20 cellular contexts compared by ENCODE assay signal in genomic region chr12:4701383-4701782, GRCh38. TPM values are rescaled to one million over a fixed set of nuclear protein-coding genes. Genes with fewer than 3 reads are reported as not detected.
A peak's percentile ranks its signal among the peaks of the same experiment; 100 is the strongest.
DNase-seq lines count a peak whose midpoint lies in the region; ATAC-seq and TF ChIP-seq lines count a peak whose summit lies in the region.
"Had no signal": no experiment of that assay in that cellular context is flagged by ENCODE, and none has a peak within 500 bp of the region (broad histone marks: within the 10 kb centered on the region; RNA-seq: fewer than 3 reads in every experiment).

No MANE protein-coding gene starts in this region.

- H3K4me3 ChIP-seq in fibroblast of pulmonary artery (replicated peaks; ENCODE audit: low read depth, low read length), result no peak overlapping the region
- no peak overlapping the region for H3K4me3 ChIP-seq in skeletal muscle cell (ENCODE audit: low read depth, low read length)
- H3K4me3 ChIP-seq: K562, thoracic aorta had no signal

- CTCF ChIA-PET in WTC11 (lab: Charles Lee), result interaction anchor here (1.0 to 1.6 kb wide), 3 partner anchors 15 to 62 kb away, joined by 4 to 5 read pairs (median 5); no protein-coding TSS in a partner anchor
- CTCF ChIA-PET in activated CD4-positive, alpha-beta memory T cell treated with anti-CD3 and anti-CD28 coated beads, Interleukin-2, amount 10 ng/mL, durations not matched to agents 7 days and 5 days (lab: Charles Lee), result no interaction called here

- TF ChIP-seq CTCF in WTC11 (IDR thresholded peaks at IDR 0.05), result no peak
- TF ChIP-seq CTCF in fibroblast of pulmonary artery (IDR thresholded peaks at IDR 0.05; ENCODE audit: low read length, missing control alignments), result no peak

- H3K27me3 Mint-ChIP-seq in WTC11 (ENCODE audit: low read depth), result no peaks in the 10 kb centered on the region
- H3K27me3 Mint-ChIP-seq in activated CD4-positive, alpha-beta memory T cell treated with anti-CD3 and anti-CD28 coated beads, Interleukin-2, amount 10 ng/mL, durations not matched to agents 7 days and 5 days, result peaks cover 7% of the 10 kb centered on the region
- H3K27me3 Mint-ChIP-seq: activated CD4-positive, alpha-beta T cell treated with anti-CD3 and anti-CD28 coated beads for 36 hours; stimulated activated memory B cell treated with anti-CD40 and anti-IgM and Interleukin-4, amounts not matched to agents 10 μg/mL and 1 μg/mL and 100 μg/mL, for 72 hours had no signal

- no peak for ATAC-seq in WTC11
- no peak for ATAC-seq in HG02852 (IDR thresholded peaks at IDR 0.05; ENCODE audit: unreplicated experiment)
- ATAC-seq: activated CD4-positive, alpha-beta T cell treated with anti-CD3 and anti-CD28 coated beads for 36 hours; activated CD8-positive, alpha-beta memory T cell treated with anti-CD3 and anti-CD28 coated beads, Interleukin-2, amount 10 ng/mL, durations not matched to agents 7 days and 5 days; activated naive CD4-positive, alpha-beta T cell treated with anti-CD3 and anti-CD28 coated beads, Interleukin-2, amount 50 U/mL, for 72 hours; foreskin keratinocyte; K562; left colon; stimulated activated memory B cell treated with anti-CD40 and anti-IgM and Interleukin-4, amounts not matched to agents 10 μg/mL and 1 μg/mL and 100 μg/mL, for 72 hours had no signal

- H3K36me3 Mint-ChIP-seq in WTC11, result peaks cover 25% of the 10 kb centered on the region
- peaks cover 4% of the 10 kb centered on the region for H3K36me3 Mint-ChIP-seq in activated CD4-positive, alpha-beta memory T cell treated with anti-CD3 and anti-CD28 coated beads, Interleukin-2, amount 10 ng/mL, durations not matched to agents 7 days and 5 days (ENCODE audit: low read depth)

- POLR2A ChIA-PET in WTC11 (lab: Charles Lee), result no interaction called here
- POLR2A ChIA-PET in activated CD4-positive, alpha-beta memory T cell treated with anti-CD3 and anti-CD28 coated beads, Interleukin-2, amount 10 ng/mL, durations not matched to agents 7 days and 5 days (lab: Charles Lee), result no interaction called here

- DNase-seq in WTC11 (ENCODE audit: low spot score), result no peak
- DNase-seq in fibroblast of pulmonary artery (ENCODE audit: low read depth), result peak; percentile 20
- peak; percentile 15 for DNase-seq in medulla oblongata (ENCODE audit: extremely low spot score)
- peak; percentile 30 for DNase-seq in skeletal muscle cell (ENCODE audit: low read depth)
- no peak for DNase-seq in stimulated activated CD4-positive, alpha-beta T cell treated with anti-CD3 and anti-CD28 coated beads, Interleukin-4, amount 100 ng/mL, for 24 hours
- DNase-seq in activated CD4-positive, alpha-beta memory T cell treated with anti-CD3 and anti-CD28 coated beads, Interleukin-2, amount 10 ng/mL, durations not matched to agents 7 days and 5 days, result no peak
- DNase-seq: activated CD4-positive, alpha-beta T cell treated with anti-CD3 and anti-CD28 coated beads for 36 hours; activated CD8-positive, alpha-beta memory T cell treated with anti-CD3 and anti-CD28 coated beads, Interleukin-2, amount 10 ng/mL, durations not matched to agents 7 days and 5 days; CD8-positive, alpha-beta memory T cell; DND-41; foreskin keratinocyte; left colon; NCI-H187; SHP77 treated with DMSO at 0.1 percent for 48 hours had no signal

- H3K27ac Mint-ChIP-seq in WTC11, result peak overlapping the region; percentile 15; the same call in 1 of the 2 replicates
- no peak overlapping the region for H3K27ac Mint-ChIP-seq in activated CD4-positive, alpha-beta memory T cell treated with anti-CD3 and anti-CD28 coated beads, Interleukin-2, amount 10 ng/mL, durations not matched to agents 7 days and 5 days
- H3K27ac Mint-ChIP-seq: activated CD4-positive, alpha-beta T cell treated with anti-CD3 and anti-CD28 coated beads for 36 hours; activated CD8-positive, alpha-beta memory T cell treated with anti-CD3 and anti-CD28 coated beads, Interleukin-2, amount 10 ng/mL, durations not matched to agents 7 days and 5 days; activated T-helper 1 cell treated with anti-CD3 and anti-CD28 coated beads, Interleukin-12 subunit alpha, Interleukin-12 subunit beta, Interleukin-2, Interleukin-4 antibody, amounts not matched to agents 30 ng/mL and 10 ng/mL and 1 ng/mL, durations not matched to agents 14 hours and 24 hours and 36 hours; stimulated activated memory B cell treated with anti-CD40 and anti-IgM and Interleukin-4, amounts not matched to agents 10 μg/mL and 1 μg/mL and 100 μg/mL, for 72 hours had no signal

- peaks cover 8% of the 10 kb centered on the region for H3K4me1 Mint-ChIP-seq in WTC11
- H3K4me1 Mint-ChIP-seq in activated CD4-positive, alpha-beta memory T cell treated with anti-CD3 and anti-CD28 coated beads, Interleukin-2, amount 10 ng/mL, durations not matched to agents 7 days and 5 days, result peaks cover 8% of the 10 kb centered on the region
- H3K4me1 Mint-ChIP-seq: activated CD4-positive, alpha-beta T cell treated with anti-CD3 and anti-CD28 coated beads for 36 hours; CD8-positive, alpha-beta memory T cell; stimulated activated memory B cell treated with anti-CD40 and anti-IgM and Interleukin-4, amounts not matched to agents 10 μg/mL and 1 μg/mL and 100 μg/mL, for 72 hours had no signal

- no peak overlapping the region for H3K4me3 Mint-ChIP-seq in WTC11
- no peak overlapping the region for H3K4me3 Mint-ChIP-seq in activated CD4-positive, alpha-beta memory T cell treated with anti-CD3 and anti-CD28 coated beads, Interleukin-2, amount 10 ng/mL, durations not matched to agents 7 days and 5 days
- H3K4me3 Mint-ChIP-seq: activated CD4-positive, alpha-beta T cell treated with anti-CD3 and anti-CD28 coated beads for 36 hours; activated CD8-positive, alpha-beta memory T cell treated with anti-CD3 and anti-CD28 coated beads, Interleukin-2, amount 10 ng/mL, durations not matched to agents 7 days and 5 days; activated T-helper 1 cell treated with anti-CD3 and anti-CD28 coated beads, Interleukin-12 subunit alpha, Interleukin-12 subunit beta, Interleukin-2, Interleukin-4 antibody, amounts not matched to agents 30 ng/mL and 10 ng/mL and 1 ng/mL, durations not matched to agents 14 hours and 24 hours and 36 hours; CD8-positive, alpha-beta memory T cell; stimulated activated memory B cell treated with anti-CD40 and anti-IgM and Interleukin-4, amounts not matched to agents 10 μg/mL and 1 μg/mL and 100 μg/mL, for 72 hours had no signal

- H3K9me3 Mint-ChIP-seq in WTC11, result no peaks in the 10 kb centered on the region
- H3K9me3 Mint-ChIP-seq in activated CD4-positive, alpha-beta memory T cell treated with anti-CD3 and anti-CD28 coated beads, Interleukin-2, amount 10 ng/mL, durations not matched to agents 7 days and 5 days, result no peaks in the 10 kb centered on the region
- H3K9me3 Mint-ChIP-seq: activated T-helper 1 cell treated with anti-CD3 and anti-CD28 coated beads, Interleukin-12 subunit alpha, Interleukin-12 subunit beta, Interleukin-2, Interleukin-4 antibody, amounts not matched to agents 30 ng/mL and 10 ng/mL and 1 ng/mL, durations not matched to agents 14 hours and 24 hours and 36 hours; stimulated activated memory B cell treated with anti-CD40 and anti-IgM and Interleukin-4, amounts not matched to agents 10 μg/mL and 1 μg/mL and 100 μg/mL, for 72 hours had no signal

TF ChIP-seq in WTC11, 78 proteins besides CTCF, POLR2A, EP300 and RAD21 (continues in another document):
- TF ChIP-seq SP1 (CRISPR knock-in tag; conservative IDR thresholded peaks at IDR 0.05) (no peak), NR3C1 (CRISPR knock-in tag; conservative IDR thresholded peaks at IDR 0.05; ENCODE audit: low read depth) (no peak), ZSCAN18 (CRISPR knock-in tag; IDR thresholded peaks at IDR 0.05) (no peak), CREM (CRISPR knock-in tag; IDR thresholded peaks at IDR 0.05) (no peak), OVOL2 (CRISPR knock-in tag; IDR thresholded peaks at IDR 0.05; ENCODE audit: borderline replicate concordance) (no peak), ATF1 (CRISPR knock-in tag; IDR thresholded peaks at IDR 0.05) (no peak), ZBTB43 (CRISPR knock-in tag; IDR thresholded peaks at IDR 0.05) (no peak), ZNF671 (CRISPR knock-in tag; IDR thresholded peaks at IDR 0.05) (no peak), E2F5 (CRISPR knock-in tag; IDR thresholded peaks at IDR 0.05) (no peak)

RNA-seq across cellular contexts. Expression of gene GALNT8, which starts 18.8 kb away (rescaled TPM):
- total RNA-seq in WTC11 (2021), result 6.0 to 8.8 TPM (median 7.2 TPM) in 3 replicates
- 1 to 10 TPM; 1.8 to 2.0 TPM for total RNA-seq in activated CD4-positive, alpha-beta memory T cell treated with anti-CD3 and anti-CD28 coated beads, Interleukin-2, amount 10 ng/mL, durations not matched to agents 7 days and 5 days
- total RNA-seq: foreskin keratinocyte had no signal

RNA-seq across cellular contexts. Expression of gene NDUFA9, which starts 52.5 kb away (rescaled TPM):
- 65.8 to 97.8 TPM (median 71.4 TPM) in 3 replicates for total RNA-seq in WTC11 (2021)
- total RNA-seq in activated CD4-positive, alpha-beta memory T cell treated with anti-CD3 and anti-CD28 coated beads, Interleukin-2, amount 10 ng/mL, durations not matched to agents 7 days and 5 days, result 100 to 1,000 TPM in 1 of 2 experiments, 10 to 100 TPM in 1; 95.1 to 112 TPM

RNA-seq across cellular contexts. Expression of gene AKAP3, which starts 52.5 kb away (rescaled TPM):
- total RNA-seq in WTC11 (2021), result 1.8 to 2.6 TPM (median 1.9 TPM) in 3 replicates
- 1 to 10 TPM; 3.1 to 3.4 TPM for total RNA-seq in activated CD4-positive, alpha-beta memory T cell treated with anti-CD3 and anti-CD28 coated beads, Interleukin-2, amount 10 ng/mL, durations not matched to agents 7 days and 5 days

Comparison
In these comparisons a context has a peak if more than half of its experiments do, and no peak if none do; other contexts are left out.
1. DNase-seq: peak in fibroblast of pulmonary artery (single experiment), medulla oblongata (single experiment) and skeletal muscle cell (single experiment); none in WTC11 (single experiment), stimulated activated CD4-positive, alpha-beta T cell treated with anti-CD3 and anti-CD28 coated beads, Interleukin-4, amount 100 ng/mL, for 24 hours (single experiment) and activated CD4-positive, alpha-beta memory T cell treated with anti-CD3 and anti-CD28 coated beads, Interleukin-2, amount 10 ng/mL, durations not matched to agents 7 days and 5 days (single experiment).